In genomic region chr17:3888343-3889171, GRCh38 we compare ENCODE assay signal across 1 cellular context.
TF ChIP-seq lines count a peak whose summit lies in the region.

No MANE protein-coding gene starts in this region.

TF ChIP-seq in HEK293, 187 proteins besides CTCF, POLR2A, EP300 and RAD21 (continued from another document and continues in another):
- TF ChIP-seq ZBTB11 (tag by site-specific recombination; conservative IDR thresholded peaks at IDR 0.05; ENCODE audit: low read depth) = peak; percentile 59
- TF ChIP-seq ZIC2 (tag by site-specific recombination; IDR thresholded peaks at IDR 0.05) = peak; percentile 95
- no peak for TF ChIP-seq ZNF585B (tag by site-specific recombination; IDR thresholded peaks at IDR 0.05)
- no peak for TF ChIP-seq ZNF747 (tag by site-specific recombination; IDR thresholded peaks at IDR 0.05)
- no peak for TF ChIP-seq ZNF175 (tag by site-specific recombination; IDR thresholded peaks at IDR 0.05)
- peak; percentile 47; the same call in 1 of the 2 replicates for TF ChIP-seq ZNF148 (tag by site-specific recombination; IDR thresholded peaks at IDR 0.05; ENCODE audit: borderline replicate concordance)
- TF ChIP-seq ZNF701 (tag by site-specific recombination; IDR thresholded peaks at IDR 0.05) = no peak
- TF ChIP-seq ZNF660 (tag by site-specific recombination; IDR thresholded peaks at IDR 0.05) = peak; percentile 82
- peak; percentile 63 for TF ChIP-seq OSR2 (tag by site-specific recombination; IDR thresholded peaks at IDR 0.05)
- no peak; the same call in 1 of the 2 replicates for TF ChIP-seq ZNF785 (tag by site-specific recombination; IDR thresholded peaks at IDR 0.05)
- no peak for TF ChIP-seq ZNF423 (tag by site-specific recombination; IDR thresholded peaks at IDR 0.05)
- TF ChIP-seq ZNF792 (tag by site-specific recombination; IDR thresholded peaks at IDR 0.05) = no peak; the same call in 1 of the 2 replicates
- peak; percentile 47 for TF ChIP-seq FEZF1 (tag by site-specific recombination; IDR thresholded peaks at IDR 0.05)
- peak; percentile 98 for TF ChIP-seq ZFHX2 (tag by site-specific recombination; conservative IDR thresholded peaks at IDR 0.05)
- TF ChIP-seq SP3 (tag by site-specific recombination; IDR thresholded peaks at IDR 0.05) = peak; percentile 74
- peak; percentile 91; the same call in 1 of the 2 replicates for TF ChIP-seq PBX3 (CRISPR knock-in tag; IDR thresholded peaks at IDR 0.05)
- TF ChIP-seq GLI2 (tag by site-specific recombination; IDR thresholded peaks at IDR 0.05; ENCODE audit: borderline replicate concordance, low read depth) = no peak
- peak; percentile 66; the same call in 1 of the 2 replicates for TF ChIP-seq ZNF561 (tag by site-specific recombination; IDR thresholded peaks at IDR 0.05; ENCODE audit: borderline replicate concordance)
- no peak for TF ChIP-seq ZNF23 (tag by site-specific recombination; IDR thresholded peaks at IDR 0.05; ENCODE audit: borderline replicate concordance)
- TF ChIP-seq PATZ1 (tag by site-specific recombination; IDR thresholded peaks at IDR 0.05) = peak; percentile 99
- no peak for TF ChIP-seq ZNF555 (tag by site-specific recombination; conservative IDR thresholded peaks at IDR 0.05)
- no peak for TF ChIP-seq OVOL3 (tag by site-specific recombination; IDR thresholded peaks at IDR 0.05)
- no peak for TF ChIP-seq PRDM2 (tag by site-specific recombination; IDR thresholded peaks at IDR 0.05; ENCODE audit: borderline replicate concordance)
- TF ChIP-seq ZNF335 (tag by site-specific recombination; conservative IDR thresholded peaks at IDR 0.05) = peak; percentile 98
- TF ChIP-seq AEBP2 (tag by site-specific recombination; IDR thresholded peaks at IDR 0.05; ENCODE audit: borderline replicate concordance) = no peak
- 0 out of 2 replicates have a peak, but pooled peaks have one; percentile 67 for TF ChIP-seq ZNF837 (tag by site-specific recombination; IDR thresholded peaks at IDR 0.05)
- TF ChIP-seq ZNF645 (tag by site-specific recombination; IDR thresholded peaks at IDR 0.05) = no peak
- no peak for TF ChIP-seq RBAK (tag by site-specific recombination; IDR thresholded peaks at IDR 0.05)
- no peak for TF ChIP-seq ZNF311 (tag by site-specific recombination; IDR thresholded peaks at IDR 0.05; ENCODE audit: borderline replicate concordance)
- no peak for TF ChIP-seq ZNF26 (tag by site-specific recombination; IDR thresholded peaks at IDR 0.05)
- TF ChIP-seq EGR2 (tag by site-specific recombination; IDR thresholded peaks at IDR 0.05; ENCODE audit: low read depth) = peak; percentile 94
- no peak for TF ChIP-seq ZNF596 (tag by site-specific recombination; IDR thresholded peaks at IDR 0.05)
- no peak for TF ChIP-seq ZNF610 (tag by site-specific recombination; IDR thresholded peaks at IDR 0.05; ENCODE audit: borderline replicate concordance)
- peak; percentile 86 for TF ChIP-seq ZNF398 (tag by site-specific recombination; IDR thresholded peaks at IDR 0.05)
- TF ChIP-seq ZNF132 (tag by site-specific recombination; IDR thresholded peaks at IDR 0.05; ENCODE audit: borderline replicate concordance) = no peak
- TF ChIP-seq ZBTB8A (tag by site-specific recombination; IDR thresholded peaks at IDR 0.05) = peak; percentile 99
- TF ChIP-seq ZSCAN23 (tag by site-specific recombination; IDR thresholded peaks at IDR 0.05) = no peak; the same call in 1 of the 2 replicates
- no peak for TF ChIP-seq ZNF571 (tag by site-specific recombination; IDR thresholded peaks at IDR 0.05)
